ENCODE assay signal across 20 cellular contexts in the genomic region with DNA sequence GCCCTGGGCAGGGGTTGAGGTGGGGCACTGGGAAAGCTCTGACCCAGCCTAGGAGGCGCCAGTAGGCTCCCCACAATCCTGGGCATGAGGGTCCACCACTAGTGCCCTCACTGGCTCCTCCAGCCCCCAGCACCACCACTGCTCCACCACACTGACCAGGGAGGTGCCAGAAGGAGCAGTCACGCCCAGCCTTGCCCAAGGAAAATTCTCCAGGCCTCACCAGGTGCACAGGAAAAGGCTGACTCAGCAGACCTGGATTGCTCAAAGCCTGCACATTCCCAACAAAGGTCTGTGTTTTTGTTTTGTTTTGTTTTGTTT.
"Had no signal": no experiment of that assay in that cellular context is flagged by ENCODE, and none has a peak within 500 bp of the region (broad histone marks: within the 10 kb centered on the region; RNA-seq: fewer than 3 reads in every experiment).

No MANE protein-coding gene starts in this region.

- H3K36me3 ChIP-seq: pancreas, transverse colon had no signal

- H3K27me3 Mint-ChIP-seq: activated CD4-positive, alpha-beta T cell treated with anti-CD3 and anti-CD28 coated beads for 36 hours; activated T-helper 17 cell treated with anti-CD3 and anti-CD28 coated beads, Interleukin-2, amount 50 U/mL, for 72 hours had no signal

- DNase-seq: activated CD4-positive, alpha-beta T cell treated with anti-CD3 and anti-CD28 coated beads for 36 hours; activated CD4-positive, alpha-beta T cell treated with anti-CD3 and anti-CD28 coated beads, Interleukin-2, amount 50 U/mL, for 48 hours; activated naive CD4-positive, alpha-beta T cell treated with anti-CD3 and anti-CD28 coated beads for 36 hours; activated T-cell treated with anti-CD3 and anti-CD28 coated beads, Interleukin-2, amount 50 U/mL, for 1 hour; hypothalamus; stimulated activated CD4-positive, alpha-beta T cell treated with anti-CD3 and anti-CD28 coated beads, Interleukin-12 subunit alpha, Interleukin-12 subunit beta, amount 100 ng/mL, for 4 hours; stimulated activated CD4-positive, alpha-beta T cell treated with anti-CD3 and anti-CD28 coated beads, Interleukin-1b, Interleukin-23, amount 100 ng/mL, for 48 hours; stimulated activated CD8-positive, alpha-beta memory T cell treated with anti-CD3 and anti-CD28 coated beads, Interleukin-4, amount 100 ng/mL, for 48 hours; stimulated activated naive CD8-positive, alpha-beta T cell treated with anti-CD3 and anti-CD28 coated beads, Interleukin-15, Interleukin-2, amounts not matched to agents 100 U/mL and 50 U/mL, for 24 hours; transverse colon had no signal

- H3K27ac Mint-ChIP-seq: activated CD4-positive, alpha-beta T cell treated with anti-CD3 and anti-CD28 coated beads for 36 hours; activated naive CD4-positive, alpha-beta T cell treated with anti-CD3 and anti-CD28 coated beads for 36 hours; activated T-helper 17 cell treated with anti-CD3 and anti-CD28 coated beads, Interleukin-2, amount 50 U/mL, for 72 hours; memory B cell; naive thymus-derived CD8-positive, alpha-beta T cell; T-helper 2 cell treated with Interferon-gamma antibody and Interleukin-4, amounts not matched to agents 5 μg/mL and 100 μg/mL, for 36 hours had no signal

- H3K4me3 ChIP-seq: body of pancreas, coronary artery, left lung, pancreas, SK-N-MC, transverse colon had no signal

- H3K4me1 Mint-ChIP-seq: activated CD4-positive, alpha-beta T cell treated with anti-CD3 and anti-CD28 coated beads for 36 hours; activated T-helper 17 cell treated with anti-CD3 and anti-CD28 coated beads, Interleukin-2, amount 50 U/mL, for 72 hours; central memory CD8-positive, alpha-beta T cell; memory B cell; naive thymus-derived CD8-positive, alpha-beta T cell had no signal

- H3K9me3 ChIP-seq: body of pancreas, pancreas, transverse colon had no signal

- H3K9me3 Mint-ChIP-seq: activated naive CD4-positive, alpha-beta T cell treated with anti-CD3 and anti-CD28 coated beads for 36 hours; activated T-helper 17 cell treated with anti-CD3 and anti-CD28 coated beads, Interleukin-2, amount 50 U/mL, for 72 hours; central memory CD8-positive, alpha-beta T cell; memory B cell had no signal

- ATAC-seq: activated CD4-positive, alpha-beta T cell treated with anti-CD3 and anti-CD28 coated beads for 36 hours; activated T-helper 17 cell treated with anti-CD3 and anti-CD28 coated beads, Interleukin-2, amount 50 U/mL, for 72 hours; body of pancreas; left lung; naive thymus-derived CD8-positive, alpha-beta T cell; pancreas; stimulated activated naive CD8-positive, alpha-beta T cell treated with anti-CD3 and anti-CD28 coated beads, Interleukin-15, Interleukin-2, amounts not matched to agents 100 U/mL and 50 U/mL, for 24 hours had no signal

- H3K4me3 Mint-ChIP-seq: activated CD4-positive, alpha-beta T cell treated with anti-CD3 and anti-CD28 coated beads for 36 hours; activated naive CD4-positive, alpha-beta T cell treated with anti-CD3 and anti-CD28 coated beads for 36 hours; activated T-helper 17 cell treated with anti-CD3 and anti-CD28 coated beads, Interleukin-2, amount 50 U/mL, for 72 hours; central memory CD8-positive, alpha-beta T cell; memory B cell; naive thymus-derived CD8-positive, alpha-beta T cell; T-helper 2 cell treated with Interferon-gamma antibody and Interleukin-4, amounts not matched to agents 5 μg/mL and 100 μg/mL, for 36 hours had no signal

- H3K4me1 ChIP-seq: body of pancreas, left lung, pancreas, transverse colon had no signal

- H3K36me3 Mint-ChIP-seq: memory B cell had no signal

- H3K27me3 ChIP-seq: body of pancreas, pancreas, transverse colon had no signal

- H3K27ac ChIP-seq: body of pancreas, coronary artery, left lung, pancreas, SK-N-MC, transverse colon had no signal
